In genomic region chr3:120399372-120399771, GRCh38 we compare ENCODE assay signal across 13 cellular contexts. TPM values are rescaled to one million over a fixed set of nuclear protein-coding genes. Genes with fewer than 3 reads are reported as not detected.
DNase-seq lines count a peak whose midpoint lies in the region; ATAC-seq and TF ChIP-seq lines count a peak whose summit lies in the region.
"Had no signal": no experiment of that assay in that cellular context is flagged by ENCODE, and none has a peak within 500 bp of the region (broad histone marks: within the 10 kb centered on the region; RNA-seq: fewer than 3 reads in every experiment).

No MANE protein-coding gene starts in this region.

- 93 to 97% methylated on average over 2 of the region's 2 CpGs for WGBS in testis, 2 donors

- H3K36me3 ChIP-seq in GM06990 (ENCODE audit: control insufficient read depth, insufficient read depth, low read length) = no peaks in the 10 kb centered on the region
- H3K36me3 ChIP-seq in testis (ENCODE audit: low read depth, missing control alignments) = no peaks in the 10 kb centered on the region

- H3K27me3 ChIP-seq in GM06990 (replicated peaks; ENCODE audit: control insufficient read depth, insufficient read depth, low read length) = no peaks in the 10 kb centered on the region
- H3K27me3 ChIP-seq in testis = no peaks in the 10 kb centered on the region
- H3K27me3 ChIP-seq: heart right ventricle had no signal

- ATAC-seq in GM19372 (IDR thresholded peaks at IDR 0.05; ENCODE audit: low read depth, unreplicated experiment) (peak; percentile 84), HG02763 (IDR thresholded peaks at IDR 0.05; ENCODE audit: unreplicated experiment) (peak; percentile 92), HG03520 (IDR thresholded peaks at IDR 0.05; ENCODE audit: unreplicated experiment) (peak; percentile 82)

- in situ Hi-C loops in ACHN (cut with HindIII; ENCODE audit: low pct_ligation_motif_present, low pct_unique_long_range_greater_than_20kb, low sequenced_read_pairs) = no loop called here

- H3K9me3 ChIP-seq in testis = no peaks in the 10 kb centered on the region
- H3K9me3 ChIP-seq: heart right ventricle had no signal

- TF ChIP-seq POLR2A in testis (IDR thresholded peaks at IDR 0.05) = no peak

- no peaks in the 10 kb centered on the region for H3K4me1 ChIP-seq in testis
- H3K4me1 ChIP-seq: heart right ventricle had no signal

- H3K4me3 ChIP-seq in GM06990 (replicated peaks; ENCODE audit: low read depth, low read length) (no peak overlapping the region), testis (no peak overlapping the region)
- H3K4me3 ChIP-seq: heart right ventricle had no signal

- no peak overlapping the region for H3K27ac ChIP-seq in testis
- H3K27ac ChIP-seq: heart right ventricle, KMS-11 had no signal

- intact Hi-C loops in testis (cut with DNase I; ENCODE audit: low total_unique reads) = loop anchor here (10.0 kb wide), 1 partner anchor 145 kb away; no protein-coding TSS in a partner anchor

- TF ChIP-seq CTCF in GM06990 (IDR thresholded peaks at IDR 0.05; ENCODE audit: insufficient read depth, low read length, poor library complexity, severe bottlenecking) (no peak), testis (IDR thresholded peaks at IDR 0.05) (no peak)

- peak; percentile 18 for DNase-seq in GM06990 (ENCODE audit: extremely low read depth, insufficient read length)
- DNase-seq in testis = no peak
- no peak for DNase-seq in ACHN
- no peak for DNase-seq in NCI-H748 treated with DMSO at 0.1 percent for 48 hours (lab: John Stamatoyannopoulos, UW)
- no peak for DNase-seq in GOT3 (lab: John Stamatoyannopoulos, UW)
- DNase-seq: activated CD4-positive, alpha-beta T cell treated with anti-CD3 and anti-CD28 coated beads, Interleukin-2, amount 50 U/mL, for 48 hours; DMS79 treated with DMSO at 0.1 percent for 48 hours; heart right ventricle; NCI-H446 treated with DMSO at 0.1 percent for 48 hours had no signal

RNA-seq across cellular contexts. Expression of gene LRRC58, which starts 50.2 kb away (rescaled TPM):
- total RNA-seq in testis = 10 to 100 TPM; 18.6 to 21.2 TPM
- 8.5 TPM for polyA plus RNA-seq in testis (ENCODE audit: insufficient read depth, low read depth, low replicate concordance)

RNA-seq across cellular contexts. Expression of gene FSTL1, which starts 51.4 kb away (rescaled TPM):
- total RNA-seq in testis = 10 to 100 TPM; 35.0 to 73.8 TPM
- polyA plus RNA-seq in testis (ENCODE audit: insufficient read depth, low read depth, low replicate concordance) = 122 TPM
